In the genomic region with DNA sequence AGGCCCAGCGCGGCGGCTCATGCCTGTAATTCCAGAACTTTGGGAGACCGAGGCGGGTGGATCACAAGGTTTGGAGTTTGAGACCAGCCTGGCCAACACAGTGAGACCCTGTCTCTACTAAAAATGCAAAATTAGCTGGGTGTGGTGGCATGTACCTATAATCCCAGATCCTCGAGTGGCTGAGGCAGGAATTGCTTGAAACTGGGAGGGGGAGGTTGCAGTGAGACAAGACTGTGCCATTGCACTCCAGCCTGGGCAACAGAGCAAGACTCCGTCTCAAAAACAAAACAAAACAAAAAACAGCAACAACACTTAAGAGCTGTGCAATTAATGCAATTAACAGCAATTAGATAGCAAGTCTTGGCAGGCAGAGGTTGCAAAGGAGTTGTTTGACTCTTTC, we compare ENCODE assay signal across 3 cellular contexts. TPM values are rescaled to one million over a fixed set of nuclear protein-coding genes. Genes with fewer than 3 reads are reported as not detected.
"Had no signal": no experiment of that assay in that cellular context is flagged by ENCODE, and none has a peak within 500 bp of the region (broad histone marks: within the 10 kb centered on the region; RNA-seq: fewer than 3 reads in every experiment).

No MANE protein-coding gene starts in this region.

RNA-seq across cellular contexts. Expression of gene MORN3, which starts 45.6 kb away (rescaled TPM):
- total RNA-seq: ascending aorta, LHCN-M2, RPMI7951 had no signal
